Comparison of ENCODE assay signal across 9 cellular contexts in the genomic region with DNA sequence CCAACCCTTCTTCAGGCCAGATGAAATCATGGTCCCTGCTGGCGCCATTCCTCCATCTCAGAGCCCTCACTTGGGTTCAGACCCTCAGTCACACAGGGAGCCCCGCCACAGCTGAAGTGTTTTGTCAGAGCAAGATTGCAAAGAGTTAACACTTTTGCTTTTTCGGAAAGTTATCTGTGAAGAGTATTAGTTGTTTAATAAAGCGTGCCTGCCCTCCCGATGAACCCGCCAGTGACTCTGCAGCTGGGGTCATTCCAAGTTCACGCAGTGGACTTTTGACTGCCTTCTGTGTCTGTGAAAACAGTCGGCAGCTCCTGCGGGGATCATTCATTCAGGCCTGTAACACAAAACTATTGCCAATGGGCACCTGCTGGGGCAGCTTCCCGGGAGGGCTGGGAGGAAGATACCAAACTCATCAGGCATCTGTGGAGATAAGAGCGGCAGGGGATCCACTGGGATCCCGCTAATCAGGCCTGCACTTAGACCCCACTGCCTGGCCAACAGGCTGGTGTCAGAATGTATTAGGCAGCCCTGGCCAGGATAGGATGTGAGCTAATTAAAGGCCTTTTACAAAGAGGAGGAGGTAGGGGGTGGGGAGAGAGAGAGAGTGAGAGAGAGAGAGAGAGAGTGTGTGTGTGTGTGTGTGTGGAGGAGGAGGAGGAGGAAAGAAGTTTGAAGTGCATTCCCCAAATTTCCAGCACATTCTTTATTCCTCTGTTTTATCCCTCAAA.
DNase-seq lines count a peak whose midpoint lies in the region; ATAC-seq, FAIRE-seq and TF ChIP-seq lines count a peak whose summit lies in the region.
"Had no signal": no experiment of that assay in that cellular context is flagged by ENCODE, and none has a peak within 500 bp of the region (broad histone marks: within the 10 kb centered on the region; RNA-seq: fewer than 3 reads in every experiment).

No MANE protein-coding gene starts in this region.

- H3K4me3 Mint-ChIP-seq in CD8-positive, alpha-beta T cell: no peak overlapping the region
- H3K4me3 Mint-ChIP-seq in neural progenitor cell: no peak overlapping the region

- no peak for TF ChIP-seq CTCF in CD8-positive, alpha-beta T cell (IDR thresholded peaks at IDR 0.05)
- TF ChIP-seq CTCF in PC-9 (conservative IDR thresholded peaks at IDR 0.05): no peak
- no peak for TF ChIP-seq CTCF in neural progenitor cell (IDR thresholded peaks at IDR 0.05)

- peaks cover 75% of the 10 kb centered on the region for H3K4me1 Mint-ChIP-seq in CD8-positive, alpha-beta T cell (ENCODE audit: low read depth)
- peaks cover 27% of the 10 kb centered on the region for H3K4me1 Mint-ChIP-seq in neural progenitor cell

- H3K27ac Mint-ChIP-seq in CD8-positive, alpha-beta T cell: peak overlapping the region; percentile 87
- H3K27ac Mint-ChIP-seq in neural progenitor cell: no peak overlapping the region

- no peaks in the 10 kb centered on the region for H3K27me3 ChIP-seq in CD8-positive, alpha-beta T cell (ENCODE audit: insufficient read depth, low read length)
- H3K27me3 ChIP-seq in PC-9 (ENCODE audit: insufficient read depth, low read depth): no peaks in the 10 kb centered on the region
- H3K27me3 ChIP-seq in neural progenitor cell: no peaks in the 10 kb centered on the region

- ATAC-seq in CD8-positive, alpha-beta T cell: no peak

- H3K79me2 ChIP-seq in PC-9 (ENCODE audit: low read depth) (no peaks in the 10 kb centered on the region), neural progenitor cell (ENCODE audit: low read depth) (no peaks in the 10 kb centered on the region)

- H3K36me3 ChIP-seq in CD8-positive, alpha-beta T cell (ENCODE audit: insufficient read depth, low read length): no peaks in the 10 kb centered on the region
- H3K36me3 ChIP-seq in PC-9 (ENCODE audit: low read depth) (no peaks in the 10 kb centered on the region), neural progenitor cell (no peaks in the 10 kb centered on the region)

- intact Hi-C loops in CD8-positive, alpha-beta T cell (cut with DNase I, micrococcal nuclease): loop anchor here (1.0 to 10.0 kb wide), 3 partner anchors 16 to 49 kb away; no protein-coding TSS in a partner anchor
- intact Hi-C loops in PC-9 (cut with micrococcal nuclease; ENCODE audit: unreplicated experiment): loop anchor here (1.0 kb wide), 1 partner anchor 45 kb away; no protein-coding TSS in a partner anchor

- no peak overlapping the region for H2AFZ ChIP-seq in PC-9
- no peak overlapping the region for H2AFZ ChIP-seq in neural progenitor cell (replicated peaks)

- no peak for FAIRE-seq in GM12892 (lab: Jason Lieb, UNC)
- FAIRE-seq: islet of Langerhans had no signal

- H3K4me2 ChIP-seq in PC-9 (no peak overlapping the region), neural progenitor cell (no peak overlapping the region)

- DNase-seq in CD8-positive, alpha-beta T cell: no peak
- DNase-seq in PC-9 (no peak), epithelial cell of prostate (ENCODE audit: low read depth, low spot score) (no peak), neural progenitor cell (ENCODE audit: low spot score) (peak; percentile 72), GM12892 (ENCODE audit: insufficient read length) (no peak), COR-L47 (lab: John Stamatoyannopoulos, UW) (no peak), GM03348 (ENCODE audit: low spot score) (no peak), NCI-H187 (lab: John Stamatoyannopoulos, UW) (no peak)

- H3K4me1 ChIP-seq in CD8-positive, alpha-beta T cell (ENCODE audit: insufficient read depth, low read length): peaks cover 52% of the 10 kb centered on the region
- H3K4me1 ChIP-seq in PC-9 (replicated peaks; ENCODE audit: insufficient read depth) (peaks cover 35% of the 10 kb centered on the region), neural progenitor cell (peaks cover 24% of the 10 kb centered on the region)

- H4K20me1 ChIP-seq in PC-9 (ENCODE audit: insufficient read depth) (no peaks in the 10 kb centered on the region), neural progenitor cell (ENCODE audit: low read depth) (no peaks in the 10 kb centered on the region)

- POLR2A ChIA-PET in CD8-positive, alpha-beta T cell (lab: Charles Lee): interaction anchor here (0.9 to 1.5 kb wide), 5 partner anchors 10 to 526 kb away, joined by 3 to 5 read pairs (median 4); no protein-coding TSS in a partner anchor
- POLR2A ChIA-PET in PC-9 (lab: Charles Lee; ENCODE audit: unreplicated experiment): interaction anchor here (0.6 to 1.1 kb wide), 5 partner anchors 52 to 186 kb away, joined by 3 to 17 read pairs (median 3); no protein-coding TSS in a partner anchor

- H3K9me3 Mint-ChIP-seq in CD8-positive, alpha-beta T cell: peaks cover 3% of the 10 kb centered on the region
- no peaks in the 10 kb centered on the region for H3K9me3 Mint-ChIP-seq in neural progenitor cell

- no peaks in the 10 kb centered on the region for H3K9me2 ChIP-seq in PC-9 (ENCODE audit: insufficient read depth)

- H3K9me3 ChIP-seq in CD8-positive, alpha-beta T cell (ENCODE audit: low read length): no peaks in the 10 kb centered on the region
- no peaks in the 10 kb centered on the region for H3K9me3 ChIP-seq in PC-9 (ENCODE audit: insufficient read depth, low read depth)
- no peaks in the 10 kb centered on the region for H3K9me3 ChIP-seq in neural progenitor cell (ENCODE audit: low read depth)

- no peak overlapping the region for H3K9ac ChIP-seq in neural progenitor cell

- H3F3A ChIP-seq in PC-9 (ENCODE audit: insufficient read depth, low read depth) (peaks cover 4% of the 10 kb centered on the region; the same call in 1 of the 2 replicates), neural progenitor cell (ENCODE audit: low read depth) (peaks cover 11% of the 10 kb centered on the region)

- CTCF ChIA-PET in CD8-positive, alpha-beta T cell (lab: Charles Lee): interaction anchor here (1.5 kb wide), 2 partner anchors 11 to 26 kb away, joined by 5 to 8 read pairs; no protein-coding TSS in a partner anchor
- CTCF ChIA-PET in PC-9 (lab: Charles Lee): interaction anchor here (0.6 kb wide), 1 partner anchor 314 kb away, joined by 3 read pairs; no protein-coding TSS in a partner anchor

- H3K27me3 Mint-ChIP-seq in CD8-positive, alpha-beta T cell (ENCODE audit: low read depth): no peaks in the 10 kb centered on the region
- peaks cover 8% of the 10 kb centered on the region for H3K27me3 Mint-ChIP-seq in neural progenitor cell (ENCODE audit: insufficient read depth, low read depth)

- H3K27ac ChIP-seq in CD8-positive, alpha-beta T cell (ENCODE audit: low read depth, low read length): no peak overlapping the region
- H3K27ac ChIP-seq in PC-9 (peak overlapping the region; percentile 28), epithelial cell of prostate (peak overlapping the region; percentile 7), neural progenitor cell (no peak overlapping the region)

- no peak overlapping the region for H3K4me3 ChIP-seq in CD8-positive, alpha-beta T cell (ENCODE audit: low read depth, low read length)
- H3K4me3 ChIP-seq in PC-9 (no peak overlapping the region), neural progenitor cell (no peak overlapping the region)

- H3K36me3 Mint-ChIP-seq in CD8-positive, alpha-beta T cell: peaks cover 9% of the 10 kb centered on the region
- H3K36me3 Mint-ChIP-seq in neural progenitor cell: peaks cover 2% of the 10 kb centered on the region

- no TSS peak for BruUV-seq in PC-9 (replicated peaks; lab: Mats Ljungman, UMichigan)

- TF ChIP-seq POLR2A in GM12892 (IDR thresholded peaks at IDR 0.05; ENCODE audit: low read depth, low read length): no peak

Comparison
In these comparisons a context has a peak if more than half of its experiments do, and no peak if none do; other contexts are left out.
1. H3K27ac ChIP-seq: peak in PC-9 (single experiment) and epithelial cell of prostate (single experiment); none in CD8-positive, alpha-beta T cell (single experiment) and neural progenitor cell (single experiment).